In genomic region chr6:29633532-29633901, GRCh38 we compare ENCODE assay signal across 8 cellular contexts. TPM values are rescaled to one million over a fixed set of nuclear protein-coding genes. Genes with fewer than 3 reads are reported as not detected.
DNase-seq lines count a peak whose midpoint lies in the region; ATAC-seq and TF ChIP-seq lines count a peak whose summit lies in the region.

No MANE protein-coding gene starts in this region.

- H3K9me1 ChIP-seq in IMR-90 (ENCODE audit: insufficient read depth, low read length) = peaks cover 9% of the 10 kb centered on the region; the same call in 1 of the 2 replicates

- peak overlapping the region; percentile 92 for H3K4me2 ChIP-seq in BLaER1
- peak overlapping the region; percentile 87 for H3K4me2 ChIP-seq in IMR-90 (ENCODE audit: low read depth, low read length)

- H4K91ac ChIP-seq in IMR-90 (ENCODE audit: insufficient read depth, low read depth, low read length) = peak overlapping the region; percentile 75; the same call in 1 of the 2 replicates

- H3K79me1 ChIP-seq in IMR-90 (ENCODE audit: low read depth in 1 of 2, low read length in 2 of 2) = peaks cover 8 to 28% of the 10 kb centered on the region in 2 experiments; a peak in 3 of 4 replicates

- H3K27ac ChIP-seq in BLaER1 (peak overlapping the region; percentile 64; the same call in 1 of the 2 replicates), IMR-90 (ENCODE audit: insufficient read depth, low read length) (peak overlapping the region; percentile 56), body of pancreas (peak overlapping the region in 1 of 4 donors; percentile 49), testis (peak overlapping the region; percentile 72 to 80)

- H2BK5ac ChIP-seq in IMR-90 (ENCODE audit: low read depth, low read length, poor library complexity, severe bottlenecking) = no peak overlapping the region

- TF ChIP-seq RAD21 in IMR-90 (IDR thresholded peaks at IDR 0.05; ENCODE audit: low read length) = no peak

- H3K27me3 ChIP-seq in BLaER1 (no peaks in the 10 kb centered on the region), IMR-90 (ENCODE audit: control insufficient read depth, insufficient read depth, low read length) (no peaks in the 10 kb centered on the region), body of pancreas (no peaks in the 10 kb centered on the region), testis (no peaks in the 10 kb centered on the region)

- peak overlapping the region; percentile 47; the same call in 1 of the 2 replicates for H2BK120ac ChIP-seq in IMR-90 (ENCODE audit: low read depth, low read length)

- H3K4me3 ChIP-seq in BLaER1 (peak overlapping the region; percentile 74), IMR-90 (ENCODE audit: insufficient read depth, low read depth, low read length) (peak overlapping the region; percentile 77), body of pancreas (peak overlapping the region; percentile 82 to 83), testis (peak overlapping the region; percentile 72 to 84)

- H2AK5ac ChIP-seq in IMR-90 (ENCODE audit: low read depth, low read length) = no peak overlapping the region

- in situ Hi-C loops in IMR-90 (cut with MboI; ENCODE audit: low sequenced_read_pairs) = no loop called here

- H3K14ac ChIP-seq in IMR-90 (replicated peaks; ENCODE audit: low read depth, low read length) = peak overlapping the region; percentile 58

- H2AK9ac ChIP-seq in IMR-90 (replicated peaks; ENCODE audit: low read depth, low read length, poor library complexity) = peak overlapping the region; percentile 55

- no peak for TF ChIP-seq POLR2A in IMR-90 (IDR thresholded peaks at IDR 0.05; ENCODE audit: low read depth, low read length)
- TF ChIP-seq POLR2A in body of pancreas (IDR thresholded peaks at IDR 0.05) = no peak
- no peak for TF ChIP-seq POLR2A in testis (IDR thresholded peaks at IDR 0.05)

- H3K36me3 ChIP-seq in BLaER1 (no peaks in the 10 kb centered on the region), IMR-90 (ENCODE audit: control insufficient read depth, insufficient read depth, low read length) (no peaks in the 10 kb centered on the region), body of pancreas (replicated peaks in 1 of 2; ENCODE audit: insufficient read depth in 1 of 2, low read depth in 2 of 2) (no peaks in the 10 kb centered on the region), testis (ENCODE audit: low read depth, missing control alignments) (no peaks in the 10 kb centered on the region)

- H3K4ac ChIP-seq in IMR-90 (ENCODE audit: low read depth, low read length) = peak overlapping the region; percentile 65

- peak overlapping the region; percentile 6; the same call in 1 of the 2 replicates for H2BK20ac ChIP-seq in IMR-90 (ENCODE audit: low read depth, low read length)

- POLR2A ChIA-PET in IMR-90 (lab: Charles Lee; ENCODE audit: unreplicated experiment) = interaction anchor here (0.7 to 1.0 kb wide), 2 partner anchors 20 to 1906 kb away, joined by 3 to 4 read pairs; no protein-coding TSS in a partner anchor

- dilution Hi-C loops in IMR-90 (cut with HindIII; ENCODE audit: low sequenced_read_pairs, unreplicated experiment) = no loop called here

- intact Hi-C loops in IMR-90 (cut with micrococcal nuclease) = loop anchor here (5.0 kb wide), 2 partner anchors 119 to 1406 kb away; partner anchors contain the start of gene ZSCAN9
- intact Hi-C loops in body of pancreas (cut with DNase I) = no loop called here
- intact Hi-C loops in testis (cut with DNase I; ENCODE audit: low total_unique reads) = no loop called here

- H4K20me1 ChIP-seq in BLaER1 = peaks cover 24% of the 10 kb centered on the region
- peaks cover under 1% of the 10 kb centered on the region for H4K20me1 ChIP-seq in IMR-90 (ENCODE audit: insufficient read depth, low read length)

- no peak overlapping the region; the same call in 1 of the 2 replicates for H3K18ac ChIP-seq in IMR-90 (ENCODE audit: low read depth, low read length)

- CTCF ChIA-PET in IMR-90 (lab: Yijun Ruan, JAX) = interaction anchor here (1.1 to 1.8 kb wide), 3 partner anchors 14 to 20 kb away, joined by 4 to 11 read pairs (median 6); no protein-coding TSS in a partner anchor

- H4K8ac ChIP-seq in IMR-90 (ENCODE audit: low read depth in 2 of 2, low read length in 2 of 2) = peak overlapping the region; percentile 66 to 76; a peak in 2 of 4 replicates

- H2BK15ac ChIP-seq in IMR-90 (ENCODE audit: low read depth, low read length) = no peak overlapping the region; the same call in 2 of the 3 replicates

- BruUV-seq in IMR-90 (replicated peaks; lab: Mats Ljungman, UMichigan) = no TSS peak

- H3K4me1 ChIP-seq in BLaER1 = peaks cover 49% of the 10 kb centered on the region
- peaks cover 11% of the 10 kb centered on the region for H3K4me1 ChIP-seq in IMR-90 (ENCODE audit: control insufficient read depth, insufficient read depth, low read length)
- H3K4me1 ChIP-seq in body of pancreas = peaks cover 26% of the 10 kb centered on the region
- peaks cover 10% of the 10 kb centered on the region for H3K4me1 ChIP-seq in testis

- ATAC-seq in IMR-90 (ENCODE audit: low read depth) (peak; percentile 1), body of pancreas (peak; percentile 10), left lobe of liver (peak; percentile 4), HG03108 (IDR thresholded peaks at IDR 0.05; ENCODE audit: unreplicated experiment) (no peak)

- 6% methylated on average over 9 of the region's 9 CpGs; no CpG with 5 or more reads in 1 of the 2 experiments for WGBS in IMR-90 (ENCODE audit: extremely low coverage in 2 of 2, insufficient read length in 1 of 2), 2 experiments
- WGBS in body of pancreas, 2 donors = 8 to 18% methylated on average over 9 of the region's 9 CpGs
- 2 to 6% methylated on average over 9 of the region's 9 CpGs for WGBS in testis, 2 donors

- H3K9me3 ChIP-seq in BLaER1 = no peaks in the 10 kb centered on the region
- no peaks in the 10 kb centered on the region for H3K9me3 ChIP-seq in IMR-90 (ENCODE audit: control insufficient read depth, insufficient read depth, low read length)
- no peaks in the 10 kb centered on the region for H3K9me3 ChIP-seq in body of pancreas
- no peaks in the 10 kb centered on the region for H3K9me3 ChIP-seq in testis

- H3K56ac ChIP-seq in IMR-90 (ENCODE audit: extremely low read depth, insufficient read depth, low read length) = no peak overlapping the region

- DNase-seq in IMR-90 (peak; percentile 15), body of pancreas (no peak), left lobe of liver (ENCODE audit: low spot score) (no peak), testis (no peak), GM03348 (ENCODE audit: low spot score) (no peak), NCI-H1694 treated with DMSO at 0.1 percent for 48 hours (lab: John Stamatoyannopoulos, UW) (no peak)

- peak overlapping the region; percentile 66 for H3K23ac ChIP-seq in IMR-90 (ENCODE audit: low read depth, low read length)

- H3K9ac ChIP-seq in BLaER1 (peak overlapping the region; percentile 74), IMR-90 (ENCODE audit: low read depth, low read length) (peak overlapping the region; percentile 56)

- peak overlapping the region; percentile 98 for H2AFZ ChIP-seq in IMR-90 (replicated peaks; ENCODE audit: low read length, poor library complexity)

- TF ChIP-seq CTCF in IMR-90 (conservative IDR thresholded peaks at IDR 0.05; ENCODE audit: low read depth, low read length) = no peak
- TF ChIP-seq CTCF in body of pancreas (IDR thresholded peaks at IDR 0.05) = no peak
- TF ChIP-seq CTCF in testis (IDR thresholded peaks at IDR 0.05) = no peak

- peak overlapping the region; percentile 21; the same call in 1 of the 2 replicates for H4K5ac ChIP-seq in IMR-90 (ENCODE audit: low read depth, low read length)

TF ChIP-seq in IMR-90, 13 proteins besides CTCF, POLR2A, EP300 and RAD21 (continues in another document):
- TF ChIP-seq NFE2L2 (IDR thresholded peaks at IDR 0.05; ENCODE audit: low read depth, low read length) = no peak
- TF ChIP-seq USF2 (IDR thresholded peaks at IDR 0.05; ENCODE audit: low read depth, low read length) = no peak
- no peak for TF ChIP-seq MAZ (IDR thresholded peaks at IDR 0.05; ENCODE audit: borderline replicate concordance, low read depth, low read length)
- no peak for TF ChIP-seq BHLHE40 (IDR thresholded peaks at IDR 0.05; ENCODE audit: low read depth, low read length)
- TF ChIP-seq MAFK (IDR thresholded peaks at IDR 0.05; ENCODE audit: low read depth, low read length) = no peak

RNA-seq across cellular contexts. Expression of gene GABBR1, which starts 0.5 kb away (rescaled TPM):
- total RNA-seq in IMR-90 (2012; rRNA removed) = 5.9 and 6.9 TPM in 2 replicates
- 25.6 and 31.5 TPM in 2 replicates for polyA plus RNA-seq in IMR-90 (2012; rRNA removed)
- 6.7 and 7.4 TPM in 2 replicates for polyA plus RNA-seq in IMR-90 (2012; cell fraction: cytosol; rRNA removed)
- polyA plus RNA-seq in IMR-90 (2012; cell fraction: nucleus; rRNA removed; ENCODE audit: low replicate concordance) = 258 and 361 TPM in 2 replicates
- total RNA-seq in body of pancreas = 10 to 100 TPM; 23.7 to 31.9 TPM
- 3.0 TPM for total RNA-seq in left lobe of liver
- total RNA-seq in testis = 10 to 100 TPM; 26.2 to 29.9 TPM
- polyA plus RNA-seq in testis (ENCODE audit: insufficient read depth, low read depth, low replicate concordance) = 16.8 TPM

RNA-seq across cellular contexts. Expression of gene MOG, which starts 23.4 kb away (rescaled TPM):
- total RNA-seq in IMR-90 (2012; rRNA removed) (not detected in 2 replicates), body of pancreas (not detected), left lobe of liver (not detected), testis (under 1 TPM in 1 of 2 donors, not detected in 1; 0.19 TPM)
- polyA plus RNA-seq in IMR-90 (2012; rRNA removed) (not detected in 2 replicates), testis (ENCODE audit: insufficient read depth, low read depth, low replicate concordance) (0.36 TPM)
- polyA plus RNA-seq in IMR-90 (2012; cell fraction: cytosol; rRNA removed) = not detected in 2 replicates
- not detected in 2 replicates for polyA plus RNA-seq in IMR-90 (2012; cell fraction: nucleus; rRNA removed; ENCODE audit: low replicate concordance)

RNA-seq across cellular contexts. Expression of gene ZFP57, which starts 47.4 kb away (rescaled TPM):
- total RNA-seq in IMR-90 (2012; rRNA removed) (not detected in 2 replicates), body of pancreas (not detected), left lobe of liver (not detected), testis (1 to 10 TPM; 1.4 to 1.6 TPM)
- polyA plus RNA-seq in IMR-90 (2012; rRNA removed) (not detected in 2 replicates), testis (ENCODE audit: insufficient read depth, low read depth, low replicate concordance) (0.91 TPM)
- not detected in 2 replicates for polyA plus RNA-seq in IMR-90 (2012; cell fraction: cytosol; rRNA removed)
- not detected in 2 replicates for polyA plus RNA-seq in IMR-90 (2012; cell fraction: nucleus; rRNA removed; ENCODE audit: low replicate concordance)

RNA-seq across cellular contexts. Expression of gene OR2H2, which starts 48.6 kb away (rescaled TPM):
- not detected in 2 replicates for total RNA-seq in IMR-90 (2012; rRNA removed)
- polyA plus RNA-seq in IMR-90 (2012; rRNA removed) = not detected in 2 replicates
- not detected in 2 replicates for polyA plus RNA-seq in IMR-90 (2012; cell fraction: cytosol; rRNA removed)
- polyA plus RNA-seq in IMR-90 (2012; cell fraction: nucleus; rRNA removed; ENCODE audit: low replicate concordance) = not detected in 2 replicates
- total RNA-seq in body of pancreas = not detected
- not detected for total RNA-seq in left lobe of liver
- total RNA-seq in testis = under 1 TPM; 0.25 to 0.63 TPM
- 3.7 TPM for polyA plus RNA-seq in testis (ENCODE audit: insufficient read depth, low read depth, low replicate concordance)
